In genomic region chr4:25842229-25842840, GRCh38 we compare ENCODE assay signal across 8 cellular contexts. TPM values are rescaled to one million over a fixed set of nuclear protein-coding genes. Genes with fewer than 3 reads are reported as not detected.
A peak's percentile ranks its signal among the peaks of the same experiment; 100 is the strongest.
DNase-seq lines count a peak whose midpoint lies in the region; ATAC-seq and TF ChIP-seq lines count a peak whose summit lies in the region.

No MANE protein-coding gene starts in this region.

- H3K4me1 ChIP-seq in tibial nerve = peaks cover 0 to 5% (median 0%) of the 10 kb centered on the region in 4 donors

- no peak for TF ChIP-seq EP300 in tibial nerve (IDR thresholded peaks at IDR 0.05)

- no peak for TF ChIP-seq POLR2A in tibial nerve (IDR thresholded peaks at IDR 0.05)

- no peaks in the 10 kb centered on the region for H3K36me3 ChIP-seq in H7 (replicated peaks; ENCODE audit: control insufficient read depth, insufficient read depth, low read length)
- H3K36me3 ChIP-seq in tibial nerve = no peaks in the 10 kb centered on the region

- WGBS in tibial nerve, 2 donors = 59 to 64% methylated on average over 5 of the region's 5 CpGs

- H3K4me3 Mint-ChIP-seq in endothelial cell (ENCODE audit: unreplicated experiment) = peak overlapping the region; percentile 19

- H3K27me3 ChIP-seq in H7 (ENCODE audit: control insufficient read depth, insufficient read depth, low read length) (no peaks in the 10 kb centered on the region), tibial nerve (no peaks in the 10 kb centered on the region)

- peaks cover 2% of the 10 kb centered on the region for H3K27me3 Mint-ChIP-seq in endothelial cell (ENCODE audit: unreplicated experiment)

- H3K9me3 ChIP-seq in tibial nerve = peaks cover 0 to 7% (median 0%) of the 10 kb centered on the region in 4 donors

- ATAC-seq in GM18498 (IDR thresholded peaks at IDR 0.05; ENCODE audit: unreplicated experiment) = peak; percentile 68

- H3K27ac Mint-ChIP-seq in endothelial cell (ENCODE audit: unreplicated experiment) = no peak overlapping the region

- peaks cover 36% of the 10 kb centered on the region for H3K36me3 Mint-ChIP-seq in endothelial cell (ENCODE audit: low read depth, unreplicated experiment)

- H3K27ac ChIP-seq in tibial nerve = no peak overlapping the region

- no peak overlapping the region for H3K4me3 ChIP-seq in H7 (ENCODE audit: insufficient read depth, low read depth, low read length)
- H3K4me3 ChIP-seq in tibial nerve = no peak overlapping the region

- peaks cover 35% of the 10 kb centered on the region for H3K4me1 Mint-ChIP-seq in endothelial cell (ENCODE audit: unreplicated experiment)

- DNase-seq in H7 (peak; percentile 72), NOMO-1 treated with dmso at 0.1 percent for 144 hours (lab: John Stamatoyannopoulos, UW; ENCODE audit: unreplicated experiment) (peak; percentile 31), endothelial cell (ENCODE audit: low spot score) (no peak), tibial nerve (ENCODE audit: low spot score in 2 of 2) (no peak), NCI-H2029 (lab: John Stamatoyannopoulos, UW) (no peak), NCI-H1092 (lab: John Stamatoyannopoulos, UW) (no peak), glomerular visceral epithelial cell (ENCODE audit: extremely low spot score) (no peak)

- no peak for TF ChIP-seq CTCF in endothelial cell (IDR thresholded peaks at IDR 0.05; ENCODE audit: unreplicated experiment)
- TF ChIP-seq CTCF in tibial nerve (IDR thresholded peaks at IDR 0.05) = peak in 1 of 5 experiments; percentile 22

- H3K9me3 Mint-ChIP-seq in endothelial cell (ENCODE audit: unreplicated experiment) = no peaks in the 10 kb centered on the region

RNA-seq across cellular contexts. Expression of gene SEL1L3, which starts 20.5 kb away (rescaled TPM):
- 25.1 and 28.1 TPM in 2 replicates for total RNA-seq in H7 (2014; rRNA removed; shearing (Covaris generic))
- 91.8 TPM for total RNA-seq in endothelial cell (ENCODE audit: unreplicated experiment)
- 10 to 100 TPM in 2 of 4 donors, 1 to 10 TPM in 2; 8.7 to 19.0 (median 11.1) TPM for total RNA-seq in tibial nerve

Comparison
In these comparisons a context has a peak if more than half of its experiments do, and no peak if none do; other contexts are left out.
1. DNase-seq: peak in H7 (single experiment) and NOMO-1 treated with dmso at 0.1 percent for 144 hours (single experiment); none in endothelial cell (single experiment), tibial nerve (0 of 2), NCI-H2029 (single experiment), NCI-H1092 (single experiment) and glomerular visceral epithelial cell (single experiment).